In genomic region chr1:201476670-201477344, GRCh38 we compare ENCODE assay signal across 15 cellular contexts. TPM values are rescaled to one million over a fixed set of nuclear protein-coding genes. Genes with fewer than 3 reads are reported as not detected.
DNase-seq lines count a peak whose midpoint lies in the region; ATAC-seq and TF ChIP-seq lines count a peak whose summit lies in the region.
"Had no signal": no experiment of that assay in that cellular context is flagged by ENCODE, and none has a peak within 500 bp of the region (broad histone marks: within the 10 kb centered on the region; RNA-seq: fewer than 3 reads in every experiment).

No MANE protein-coding gene starts in this region.

- peak; percentile 19 for DNase-seq in NOMO-1 treated with DMSO at 0.1 percent for 48 hours (lab: John Stamatoyannopoulos, UW; ENCODE audit: unreplicated experiment)
- DNase-seq in NOMO-1 treated with dmso at 0.1 percent for 144 hours (lab: John Stamatoyannopoulos, UW; ENCODE audit: unreplicated experiment): no peak
- DNase-seq in RPMI7951 (ENCODE audit: low read depth): peak; percentile 62
- peak; percentile 94 to 95 for DNase-seq in foreskin keratinocyte
- no peak for DNase-seq in retina
- DNase-seq in COLO829 (ENCODE audit: low spot score): no peak
- DNase-seq in right atrium auricular region (ENCODE audit: low spot score): no peak
- DNase-seq in left lung: no peak
- DNase-seq: activated T-cell treated with anti-CD3 and anti-CD28 coated beads, Interleukin-2, amount 50 U/mL, for 24 hours; dorsolateral prefrontal cortex; HFFc6; NCI-H2029; tibial artery had no signal

- peak; percentile 60 for ATAC-seq in foreskin keratinocyte
- ATAC-seq in left lung: no peak
- ATAC-seq: HepG2, left lobe of liver had no signal

- intact Hi-C loops in left lung (cut with DNase I): no loop called here

- H3K4me3 ChIP-seq in right atrium auricular region (no peak overlapping the region), left lung (no peak overlapping the region)
- H3K4me3 ChIP-seq: dorsolateral prefrontal cortex, tibial artery had no signal

- H3K36me3 ChIP-seq in right atrium auricular region (no peaks in the 10 kb centered on the region), left lung (no peaks in the 10 kb centered on the region)
- H3K36me3 ChIP-seq: tibial artery had no signal

- H3K4me1 ChIP-seq in foreskin keratinocyte (peaks cover 29% of the 10 kb centered on the region), right atrium auricular region (peaks cover 0 to 21% of the 10 kb centered on the region in 2 donors), left lung (peaks cover 20 to 29% of the 10 kb centered on the region in 2 donors)

- H3K27ac ChIP-seq in foreskin keratinocyte: peak overlapping the region; percentile 91
- no peak overlapping the region for H3K27ac ChIP-seq in right atrium auricular region
- no peak overlapping the region for H3K27ac ChIP-seq in left lung
- H3K27ac ChIP-seq: tibial artery had no signal

- H3K27me3 ChIP-seq in foreskin keratinocyte (no peaks in the 10 kb centered on the region), right atrium auricular region (no peaks in the 10 kb centered on the region), left lung (peaks cover 0 to 10% of the 10 kb centered on the region in 2 donors)
- H3K27me3 ChIP-seq: tibial artery had no signal

- H3K9me3 ChIP-seq in right atrium auricular region: no peaks in the 10 kb centered on the region
- no peaks in the 10 kb centered on the region for H3K9me3 ChIP-seq in left lung
- H3K9me3 ChIP-seq: tibial artery had no signal

- peak; percentile 64 for TF ChIP-seq CTCF in foreskin keratinocyte (conservative IDR thresholded peaks at IDR 0.05)
- TF ChIP-seq CTCF in right atrium auricular region (IDR thresholded peaks at IDR 0.05): no peak
- TF ChIP-seq CTCF in left lung (IDR thresholded peaks at IDR 0.05): no peak

RNA-seq across cellular contexts. Expression of gene PHLDA3, which starts 7.8 kb away (rescaled TPM):
- total RNA-seq in RPMI7951 (2014; rRNA removed; shearing (Covaris generic)): 6.4 and 15.8 TPM in 2 replicates
- 56.2 and 59.1 TPM in 2 replicates for total RNA-seq in foreskin keratinocyte
- 116 and 136 TPM in 2 replicates for polyA plus RNA-seq in foreskin keratinocyte
- 10 to 100 TPM; 29.5 to 31.9 TPM for total RNA-seq in right atrium auricular region
- total RNA-seq in left lung: 10 to 100 TPM; 46.8 to 82.7 TPM

RNA-seq across cellular contexts. Expression of gene CSRP1, which starts 30.1 kb away (rescaled TPM):
- total RNA-seq in RPMI7951 (2014; rRNA removed; shearing (Covaris generic)): 292 and 402 TPM in 2 replicates
- total RNA-seq in foreskin keratinocyte (176 and 188 TPM in 2 replicates), right atrium auricular region (100 to 1,000 TPM; 138 to 719 TPM), left lung (100 to 1,000 TPM; 216 to 235 TPM)
- 193 and 199 TPM in 2 replicates for polyA plus RNA-seq in foreskin keratinocyte

RNA-seq across cellular contexts. Expression of gene TNNI1, which starts 55.3 kb away (rescaled TPM):
- 0.10 and 0.24 TPM in 2 replicates for total RNA-seq in RPMI7951 (2014; rRNA removed; shearing (Covaris generic))
- total RNA-seq in foreskin keratinocyte (not detected in 2 replicates), right atrium auricular region (100 to 1,000 TPM in 1 of 2 donors, 10 to 100 TPM in 1; 17.5 to 177 TPM), left lung (under 1 TPM in 1 of 2 donors, not detected in 1; 0.38 TPM)
- polyA plus RNA-seq in foreskin keratinocyte: not detected in 2 replicates
- total RNA-seq: HepG2, HFFc6, left lobe of liver had no signal
- polyA plus RNA-seq: HepG2 had no signal

Comparison
In these comparisons a context has a peak if more than half of its experiments do, and no peak if none do; other contexts are left out.
1. DNase-seq: peak in NOMO-1 treated with DMSO at 0.1 percent for 48 hours (single experiment), RPMI7951 (single experiment) and foreskin keratinocyte (2 of 2); none in NOMO-1 treated with dmso at 0.1 percent for 144 hours (single experiment), retina (single experiment), COLO829 (single experiment), right atrium auricular region (single experiment) and left lung (0 of 2).
2. RNA of gene TNNI1, which starts 55.3 kb away (total RNA-seq): 17.5 to 177 TPM in right atrium auricular region; 0.38 TPM in left lung, 0.10 to 0.24 TPM in RPMI7951 and not detected in foreskin keratinocyte; every median in the first group is over 10 times any median in the second.